In the genomic region with DNA sequence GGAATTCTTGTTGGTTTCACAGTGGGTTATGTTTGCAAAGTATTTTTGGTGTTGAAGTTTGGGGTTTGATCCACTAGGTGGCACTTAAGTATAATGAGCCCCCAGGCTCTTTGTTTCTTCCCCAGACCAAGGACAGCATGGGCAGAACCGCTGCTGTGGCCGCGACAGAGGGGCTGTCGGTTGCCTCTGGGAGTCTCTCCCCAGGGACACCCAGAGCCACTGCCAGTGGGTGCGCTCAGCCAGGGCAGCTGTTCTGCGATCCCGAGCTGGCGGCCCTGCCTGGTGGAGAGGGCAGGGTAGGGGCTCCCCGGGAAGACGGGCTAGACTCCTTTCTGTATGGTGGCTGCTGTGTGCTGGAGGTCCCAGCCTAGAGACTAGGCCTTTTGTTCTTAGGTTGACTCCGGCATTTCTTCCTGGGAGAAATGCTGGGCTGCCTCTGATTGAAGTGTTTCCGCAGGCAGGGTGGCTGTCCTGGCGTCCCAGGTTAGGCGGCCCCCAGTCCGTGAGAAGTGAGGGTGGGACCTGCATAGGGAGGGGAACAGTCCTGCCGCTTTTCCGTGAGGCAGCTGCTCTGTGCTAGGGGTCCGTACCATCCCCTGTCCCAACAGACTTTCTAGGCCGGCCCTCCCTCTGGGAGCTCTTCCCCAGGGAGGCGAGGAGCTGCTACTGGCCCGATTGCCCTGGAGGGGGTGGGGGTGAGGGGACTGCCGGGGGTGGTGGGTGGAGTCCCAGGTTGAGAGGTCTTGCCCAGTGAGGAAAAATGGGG, we compare ENCODE assay signal across 14 cellular contexts.
DNase-seq lines count a peak whose midpoint lies in the region; ATAC-seq and TF ChIP-seq lines count a peak whose summit lies in the region.
"Had no signal": no experiment of that assay in that cellular context is flagged by ENCODE, and none has a peak within 500 bp of the region (broad histone marks: within the 10 kb centered on the region; RNA-seq: fewer than 3 reads in every experiment).

No MANE protein-coding gene starts in this region.

- peak; percentile 24 for ATAC-seq in stimulated activated effector memory CD8-positive, alpha-beta T cell treated with anti-CD3 and anti-CD28 coated beads, Interleukin-12 subunit alpha, Interleukin-12 subunit beta, amount 100 ng/mL, for 72 hours
- ATAC-seq in gastrocnemius medialis, result no peak
- ATAC-seq: Right ventricle myocardium inferior had no signal

- TF ChIP-seq POLR2A in gastrocnemius medialis (IDR thresholded peaks at IDR 0.05), result no peak

- no peaks in the 10 kb centered on the region for H3K36me3 ChIP-seq in colonic mucosa
- H3K36me3 ChIP-seq in gastrocnemius medialis, result no peaks in the 10 kb centered on the region
- H3K36me3 ChIP-seq: right atrium auricular region, tibial artery had no signal

- H3K27me3 ChIP-seq in colonic mucosa, result no peaks in the 10 kb centered on the region
- no peaks in the 10 kb centered on the region for H3K27me3 ChIP-seq in gastrocnemius medialis
- H3K27me3 ChIP-seq: right atrium auricular region, tibial artery had no signal

- no peak overlapping the region for H3K4me3 ChIP-seq in colonic mucosa
- no peak overlapping the region for H3K4me3 ChIP-seq in gastrocnemius medialis
- H3K4me3 ChIP-seq: right atrium auricular region, tibial artery had no signal

- no peak overlapping the region for H3K9ac ChIP-seq in colonic mucosa (ENCODE audit: low read depth in 2 of 2, low read length in 2 of 2)

- H3K9me3 ChIP-seq in colonic mucosa, result no peaks in the 10 kb centered on the region
- H3K9me3 ChIP-seq in gastrocnemius medialis, result no peaks in the 10 kb centered on the region

- no peaks in the 10 kb centered on the region for H3K4me1 ChIP-seq in colonic mucosa
- H3K4me1 ChIP-seq in gastrocnemius medialis, result no peaks in the 10 kb centered on the region
- H3K4me1 ChIP-seq: right atrium auricular region, tibial artery had no signal

- in situ Hi-C loops in gastrocnemius medialis (cut with MboI; ENCODE audit: low sequenced_read_pairs in 4 of 4), result no loop called here

- no peaks in the 10 kb centered on the region for H3K36me3 Mint-ChIP-seq in stimulated activated effector memory CD8-positive, alpha-beta T cell treated with anti-CD3 and anti-CD28 coated beads, Interleukin-12 subunit alpha, Interleukin-12 subunit beta, amount 100 ng/mL, for 72 hours

- intact Hi-C loops in colonic mucosa (cut with DNase I) (no loop called here), gastrocnemius medialis (cut with DNase I; ENCODE audit: low total_unique reads) (no loop called here)

- TF ChIP-seq CTCF in colonic mucosa (IDR thresholded peaks at IDR 0.05), result peak; percentile 22
- no peak for TF ChIP-seq CTCF in gastrocnemius medialis (IDR thresholded peaks at IDR 0.05 in 4 of 5, conservative IDR thresholded peaks at IDR 0.05 in 1 of 5)

- H3K27ac ChIP-seq in colonic mucosa (no peak overlapping the region), gastrocnemius medialis (no peak overlapping the region)
- H3K27ac ChIP-seq: right atrium auricular region, tibial artery had no signal

- no peak overlapping the region for H3K27ac Mint-ChIP-seq in stimulated activated effector memory CD8-positive, alpha-beta T cell treated with anti-CD3 and anti-CD28 coated beads, Interleukin-12 subunit alpha, Interleukin-12 subunit beta, amount 100 ng/mL, for 72 hours
- H3K27ac Mint-ChIP-seq: activated naive CD4-positive, alpha-beta T cell treated with anti-CD3 and anti-CD28 coated beads, Interleukin-2, amount 10 ng/mL, durations not matched to agents 7 days and 5 days had no signal

- H3K9me3 Mint-ChIP-seq in stimulated activated effector memory CD8-positive, alpha-beta T cell treated with anti-CD3 and anti-CD28 coated beads, Interleukin-12 subunit alpha, Interleukin-12 subunit beta, amount 100 ng/mL, for 72 hours, result peaks cover 4% of the 10 kb centered on the region

- no peak overlapping the region for H3K4me3 Mint-ChIP-seq in stimulated activated effector memory CD8-positive, alpha-beta T cell treated with anti-CD3 and anti-CD28 coated beads, Interleukin-12 subunit alpha, Interleukin-12 subunit beta, amount 100 ng/mL, for 72 hours
- H3K4me3 Mint-ChIP-seq: activated naive CD4-positive, alpha-beta T cell treated with anti-CD3 and anti-CD28 coated beads, Interleukin-2, amount 10 ng/mL, durations not matched to agents 7 days and 5 days had no signal

- no peaks in the 10 kb centered on the region for H3K4me1 Mint-ChIP-seq in stimulated activated effector memory CD8-positive, alpha-beta T cell treated with anti-CD3 and anti-CD28 coated beads, Interleukin-12 subunit alpha, Interleukin-12 subunit beta, amount 100 ng/mL, for 72 hours

- DNase-seq in NCI-H82 (lab: John Stamatoyannopoulos, UW) (peak; percentile 43), NCI-H82 treated with DMSO at 0.1 percent for 48 hours (lab: John Stamatoyannopoulos, UW; ENCODE audit: unreplicated experiment) (no peak), LoVo (ENCODE audit: low spot score) (peak; percentile 28), colonic mucosa (no peak), gastrocnemius medialis (no peak), Ammon's horn (ENCODE audit: low spot score) (no peak)
- no peak for DNase-seq in stimulated activated effector memory CD8-positive, alpha-beta T cell treated with anti-CD3 and anti-CD28 coated beads, Interleukin-12 subunit alpha, Interleukin-12 subunit beta, amount 100 ng/mL, for 72 hours (ENCODE audit: low spot score in 2 of 2)
- DNase-seq in activated naive CD4-positive, alpha-beta T cell treated with anti-CD3 and anti-CD28 coated beads, Interleukin-2, amount 50 U/mL, for 16 hours, result no peak
- DNase-seq: activated CD4-positive, alpha-beta T cell treated with anti-CD3 and anti-CD28 coated beads, Interleukin-2, amount 50 U/mL, for 1 hour; activated naive CD4-positive, alpha-beta T cell treated with anti-CD3 and anti-CD28 coated beads, Interleukin-2, amount 10 ng/mL, durations not matched to agents 7 days and 5 days; NCI-H187 treated with DMSO at 0.1 percent for 48 hours; tibial artery had no signal

Comparison
In these comparisons a context has a peak if more than half of its experiments do, and no peak if none do; other contexts are left out.
1. DNase-seq: peak in NCI-H82 (single experiment) and LoVo (single experiment); none in NCI-H82 treated with DMSO at 0.1 percent for 48 hours (single experiment), colonic mucosa (single experiment), stimulated activated effector memory CD8-positive, alpha-beta T cell treated with anti-CD3 and anti-CD28 coated beads, Interleukin-12 subunit alpha, Interleukin-12 subunit beta, amount 100 ng/mL, for 72 hours (0 of 2), gastrocnemius medialis (0 of 2), activated naive CD4-positive, alpha-beta T cell treated with anti-CD3 and anti-CD28 coated beads, Interleukin-2, amount 50 U/mL, for 16 hours (single experiment) and Ammon's horn (single experiment).